8 cellular contexts compared by ENCODE assay signal in the genomic region with DNA sequence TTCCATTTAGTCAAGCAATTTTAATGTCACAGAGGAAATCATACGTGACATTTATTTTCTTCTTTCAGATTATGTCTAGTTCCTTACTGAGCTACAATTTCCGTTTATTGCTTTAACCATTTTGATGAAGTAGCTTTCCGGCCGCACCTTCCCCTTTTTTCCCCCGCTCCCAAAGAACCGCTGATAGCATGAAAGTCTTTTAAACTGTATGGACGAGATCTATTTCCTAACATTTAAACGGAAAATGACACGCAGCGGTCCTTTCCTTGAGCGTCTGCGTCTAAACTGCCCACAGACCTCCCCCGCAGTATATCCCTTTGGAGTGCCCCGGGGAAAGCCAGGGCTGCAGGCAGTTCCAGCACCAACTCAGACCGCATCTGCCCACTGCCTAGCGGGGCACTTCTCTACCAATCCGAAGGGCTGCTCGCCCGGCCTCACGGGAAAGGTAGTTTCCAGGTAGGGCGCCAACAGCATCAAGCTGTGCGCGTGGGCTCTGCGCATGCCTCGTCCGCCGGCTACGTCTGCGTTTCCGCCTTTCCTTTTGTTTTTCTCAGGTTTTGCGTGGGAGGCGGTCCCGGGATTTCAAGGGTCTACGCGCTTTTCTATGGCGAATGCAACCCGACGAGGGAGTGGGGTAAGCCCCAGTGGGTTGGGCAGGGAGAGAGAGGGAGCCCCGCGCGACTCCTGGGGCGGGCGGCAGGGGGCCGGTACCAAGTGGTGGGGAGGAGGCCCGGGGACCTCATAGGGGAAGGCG.
DNase-seq lines count a peak whose midpoint lies in the region; ATAC-seq and TF ChIP-seq lines count a peak whose summit lies in the region.

TSS of gene ZNF33A (plus strand) at position 526 of the 754 bp plus-strand sequence. CDS start 1,667 bp downstream, outside the sequence.

- no peak for TF ChIP-seq CTCF in AG09319 (IDR thresholded peaks at IDR 0.05; ENCODE audit: low read depth, low read length)

- peak; percentile 83 for ATAC-seq in GM19023 (IDR thresholded peaks at IDR 0.05; ENCODE audit: unreplicated experiment)
- ATAC-seq in HG03280 (IDR thresholded peaks at IDR 0.05; ENCODE audit: unreplicated experiment): peak; percentile 78

- DNase-seq in AG09319 (ENCODE audit: extremely low read depth, low read depth) (peak; percentile 58), NCI-H345 (lab: John Stamatoyannopoulos, UW) (peak; percentile 94), iris pigment epithelial cell (ENCODE audit: low read depth) (peak; percentile 91)
- peak; percentile 84 for DNase-seq in activated CD4-positive, CD25-positive, alpha-beta regulatory T cell treated with anti-CD3 and anti-CD28 coated beads, Interleukin-2, amount 50 U/mL, for 16 hours (ENCODE audit: low read depth, low spot score)
- peak; percentile 93 for DNase-seq in central memory CD4-positive, alpha-beta T cell
- peak; percentile 79 to 85 for DNase-seq in stimulated activated CD4-positive, alpha-beta T cell treated with anti-CD3 and anti-CD28 coated beads, Interleukin-12 subunit alpha, Interleukin-12 subunit beta, amount 100 ng/mL, for 24 hours (ENCODE audit: low read depth in 2 of 2)

Comparison
In these comparisons a context has a peak if more than half of its experiments do, and no peak if none do; other contexts are left out.
1. Peak in every context shown above with its lines: DNase-seq and ATAC-seq.